In genomic region chr11:867856-868358, GRCh38 we compare ENCODE assay signal across 21 cellular contexts. TPM values are rescaled to one million over a fixed set of nuclear protein-coding genes. Genes with fewer than 3 reads are reported as not detected.
"Had no signal": no experiment of that assay in that cellular context is flagged by ENCODE, and none has a peak within 500 bp of the region (broad histone marks: within the 10 kb centered on the region; RNA-seq: fewer than 3 reads in every experiment).

No MANE protein-coding gene starts in this region.

- FAIRE-seq: colon had no signal

- H3K9me3 Mint-ChIP-seq: activated CD8-positive, alpha-beta T cell treated with anti-CD3 and anti-CD28 coated beads for 36 hours; activated naive CD4-positive, alpha-beta T cell treated with anti-CD3 and anti-CD28 coated beads, Interleukin-2, amount 50 U/mL, for 72 hours; activated naive CD8-positive, alpha-beta T cell treated with anti-CD3 and anti-CD28 coated beads, Interleukin-2, amount 50 U/mL, for 24 hours; activated T-helper 1 cell treated with anti-CD3 and anti-CD28 coated beads, Interleukin-12 subunit alpha, Interleukin-12 subunit beta, Interleukin-2, Interleukin-4 antibody, amounts not matched to agents 30 ng/mL and 10 ng/mL and 1 ng/mL, durations not matched to agents 14 hours and 24 hours and 36 hours; T-helper 1 cell treated with Interleukin-12 subunit alpha and Interleukin-12 subunit beta and Interleukin-4 antibody, amounts not matched to agents 30 μg/mL and 1 μg/mL, for 36 hours had no signal

- H3K27me3 ChIP-seq: SJSA1 had no signal

- H3K36me3 Mint-ChIP-seq: activated naive CD4-positive, alpha-beta T cell treated with anti-CD3 and anti-CD28 coated beads, Interleukin-2, amount 50 U/mL, for 72 hours had no signal

- H3K4me3 ChIP-seq: SJSA1 had no signal

- DNase-seq: activated CD4-positive, alpha-beta T cell treated with anti-CD3 and anti-CD28 coated beads for 4 hours; activated CD8-positive, alpha-beta memory T cell treated with anti-CD3 and anti-CD28 coated beads, Interleukin-2, amount 50 U/mL, for 4 hours; activated CD8-positive, alpha-beta T cell treated with anti-CD3 and anti-CD28 coated beads for 36 hours; activated effector memory CD4-positive, alpha-beta T cell treated with anti-CD3 and anti-CD28 coated beads, Interleukin-2, amount 50 U/mL, for 16 hours; activated naive CD4-positive, alpha-beta T cell treated with Interleukin-2 at 50 U/mL for 16 hours; activated naive CD8-positive, alpha-beta T cell treated with anti-CD3 and anti-CD28 coated beads, Interleukin-2, amount 50 U/mL, for 24 hours; amniotic stem cell; cerebellar nuclear complex; Kasumi-1; NCI-H1105 treated with DMSO at 0.1 percent for 48 hours; NCI-H1436 treated with DMSO at 0.1 percent for 48 hours; NCI-H187; NCI-H2081; NCI-H510A treated with DMSO at 0.1 percent for 48 hours; NCI-H69; SHP77 had no signal

- H3K4me1 Mint-ChIP-seq: activated naive CD8-positive, alpha-beta T cell treated with anti-CD3 and anti-CD28 coated beads, Interleukin-2, amount 50 U/mL, for 24 hours had no signal

- H3K27ac ChIP-seq: SJSA1 had no signal

- H3K9me3 ChIP-seq: SJSA1 had no signal

- H3K27me3 Mint-ChIP-seq: activated CD8-positive, alpha-beta T cell treated with anti-CD3 and anti-CD28 coated beads for 36 hours; activated naive CD8-positive, alpha-beta T cell treated with anti-CD3 and anti-CD28 coated beads, Interleukin-2, amount 50 U/mL, for 24 hours had no signal

- H3K4me3 Mint-ChIP-seq: activated CD8-positive, alpha-beta T cell treated with anti-CD3 and anti-CD28 coated beads for 36 hours; activated naive CD8-positive, alpha-beta T cell treated with anti-CD3 and anti-CD28 coated beads, Interleukin-2, amount 50 U/mL, for 24 hours; activated T-helper 1 cell treated with anti-CD3 and anti-CD28 coated beads, Interleukin-12 subunit alpha, Interleukin-12 subunit beta, Interleukin-2, Interleukin-4 antibody, amounts not matched to agents 30 ng/mL and 10 ng/mL and 1 ng/mL, durations not matched to agents 14 hours and 24 hours and 36 hours; T-helper 1 cell treated with Interleukin-12 subunit alpha and Interleukin-12 subunit beta and Interleukin-4 antibody, amounts not matched to agents 30 μg/mL and 1 μg/mL, for 36 hours had no signal

- H3K27ac Mint-ChIP-seq: activated CD8-positive, alpha-beta T cell treated with anti-CD3 and anti-CD28 coated beads for 36 hours; activated naive CD8-positive, alpha-beta T cell treated with anti-CD3 and anti-CD28 coated beads, Interleukin-2, amount 50 U/mL, for 24 hours; activated T-helper 1 cell treated with anti-CD3 and anti-CD28 coated beads, Interleukin-12 subunit alpha, Interleukin-12 subunit beta, Interleukin-2, Interleukin-4 antibody, amounts not matched to agents 30 ng/mL and 10 ng/mL and 1 ng/mL, durations not matched to agents 14 hours and 24 hours and 36 hours; T-helper 1 cell treated with Interleukin-12 subunit alpha and Interleukin-12 subunit beta and Interleukin-4 antibody, amounts not matched to agents 30 μg/mL and 1 μg/mL, for 36 hours had no signal

RNA-seq across cellular contexts. Expression of gene CRACR2B, which starts 40.2 kb away (rescaled TPM):
- total RNA-seq: SJSA1 had no signal
